10 cellular contexts compared by ENCODE assay signal in genomic region chr19:8773587-8773986, GRCh38. TPM values are rescaled to one million over a fixed set of nuclear protein-coding genes. Genes with fewer than 3 reads are reported as not detected.
"Had no signal": no experiment of that assay in that cellular context is flagged by ENCODE, and none has a peak within 500 bp of the region (broad histone marks: within the 10 kb centered on the region; RNA-seq: fewer than 3 reads in every experiment).

No MANE protein-coding gene starts in this region.

RNA-seq across cellular contexts. Expression of gene OR2Z1, which starts 52.2 kb away (rescaled TPM):
- total RNA-seq: OCI-LY7, PC-3, PC-9, Peyer's patch, Right ventricle myocardium inferior, Right ventricle myocardium superior, RPMI7951, SJCRH30, SJSA1, SK-MEL-5 had no signal

RNA-seq across cellular contexts. Expression of gene MBD3L1, which starts 58.6 kb away (rescaled TPM):
- total RNA-seq: OCI-LY7, PC-3, PC-9, Peyer's patch, Right ventricle myocardium inferior, Right ventricle myocardium superior, RPMI7951, SJCRH30, SJSA1, SK-MEL-5 had no signal
